In genomic region chr6:52725133-52725529, GRCh38 we compare ENCODE assay signal across 13 cellular contexts. TPM values are rescaled to one million over a fixed set of nuclear protein-coding genes. Genes with fewer than 3 reads are reported as not detected.
A peak's percentile ranks its signal among the peaks of the same experiment; 100 is the strongest.
DNase-seq lines count a peak whose midpoint lies in the region; ATAC-seq, FAIRE-seq and TF ChIP-seq lines count a peak whose summit lies in the region.
"Had no signal": no experiment of that assay in that cellular context is flagged by ENCODE, and none has a peak within 500 bp of the region (broad histone marks: within the 10 kb centered on the region; RNA-seq: fewer than 3 reads in every experiment).

No MANE protein-coding gene starts in this region.

- H3K9ac ChIP-seq in colonic mucosa (ENCODE audit: low read depth in 2 of 2, low read length in 2 of 2): no peak overlapping the region

- peak overlapping the region; percentile 62 for H3K4me3 Mint-ChIP-seq in memory B cell
- H3K4me3 Mint-ChIP-seq in naive thymus-derived CD4-positive, alpha-beta T cell: no peak overlapping the region
- H3K4me3 Mint-ChIP-seq: activated naive CD4-positive, alpha-beta T cell treated with anti-CD3 and anti-CD28 coated beads, Interleukin-2, amount 10 ng/mL, durations not matched to agents 7 days and 5 days had no signal

- ATAC-seq in Right ventricle myocardium inferior: peak; percentile 21
- ATAC-seq in memory B cell (ENCODE audit: low read depth): no peak
- ATAC-seq in naive thymus-derived CD4-positive, alpha-beta T cell: no peak
- ATAC-seq in GM21737 (IDR thresholded peaks at IDR 0.05; ENCODE audit: unreplicated experiment): no peak

- H3K36me3 ChIP-seq in left ventricle myocardium inferior (no peaks in the 10 kb centered on the region), colonic mucosa (no peaks in the 10 kb centered on the region)
- H3K36me3 ChIP-seq in naive thymus-derived CD4-positive, alpha-beta T cell (ENCODE audit: control insufficient read depth in 2 of 3, insufficient read depth in 3 of 3, low read length in 3 of 3): no peaks in the 10 kb centered on the region
- H3K36me3 ChIP-seq: upper lobe of left lung had no signal

- H3K27ac Mint-ChIP-seq in memory B cell: no peak overlapping the region
- no peak overlapping the region for H3K27ac Mint-ChIP-seq in naive thymus-derived CD4-positive, alpha-beta T cell
- H3K27ac Mint-ChIP-seq: activated naive CD4-positive, alpha-beta T cell treated with anti-CD3 and anti-CD28 coated beads, Interleukin-2, amount 10 ng/mL, durations not matched to agents 7 days and 5 days; IgD-negative memory B cell had no signal

- peaks cover 1% of the 10 kb centered on the region for H3K27me3 Mint-ChIP-seq in memory B cell
- H3K27me3 Mint-ChIP-seq in naive thymus-derived CD4-positive, alpha-beta T cell: peaks cover 0 to 16% (median 0%) of the 10 kb centered on the region in 5 donors
- H3K27me3 Mint-ChIP-seq: activated naive CD4-positive, alpha-beta T cell treated with anti-CD3 and anti-CD28 coated beads, Interleukin-2, amount 10 ng/mL, durations not matched to agents 7 days and 5 days had no signal

- H3K27me3 ChIP-seq in left ventricle myocardium inferior (ENCODE audit: low read depth) (no peaks in the 10 kb centered on the region), colonic mucosa (no peaks in the 10 kb centered on the region)
- H3K27me3 ChIP-seq in naive thymus-derived CD4-positive, alpha-beta T cell (ENCODE audit: control insufficient read depth in 2 of 2, insufficient read depth in 2 of 2, low read length in 2 of 2): no peaks in the 10 kb centered on the region
- H3K27me3 ChIP-seq: upper lobe of left lung had no signal

- H3K9me3 Mint-ChIP-seq in memory B cell: no peaks in the 10 kb centered on the region
- peaks cover 0 to 1% (median 0%) of the 10 kb centered on the region in 11 donors for H3K9me3 Mint-ChIP-seq in naive thymus-derived CD4-positive, alpha-beta T cell
- H3K9me3 Mint-ChIP-seq: activated naive CD4-positive, alpha-beta T cell treated with anti-CD3 and anti-CD28 coated beads, Interleukin-2, amount 10 ng/mL, durations not matched to agents 7 days and 5 days; IgD-negative memory B cell had no signal

- intact Hi-C loops in Right ventricle myocardium inferior (cut with DNase I): no loop called here
- intact Hi-C loops in left ventricle myocardium inferior (cut with micrococcal nuclease): no loop called here
- intact Hi-C loops in colonic mucosa (cut with DNase I): no loop called here
- intact Hi-C loops in naive thymus-derived CD4-positive, alpha-beta T cell (cut with micrococcal nuclease): no loop called here

- H3K4me3 ChIP-seq in left ventricle myocardium inferior: no peak overlapping the region
- no peak overlapping the region for H3K4me3 ChIP-seq in colonic mucosa
- H3K4me3 ChIP-seq in naive thymus-derived CD4-positive, alpha-beta T cell (ENCODE audit: low read length): no peak overlapping the region
- H3K4me3 ChIP-seq: upper lobe of left lung had no signal

- H3K4me1 Mint-ChIP-seq in memory B cell: peaks cover 9% of the 10 kb centered on the region
- peaks cover 0 to 7% (median 0%) of the 10 kb centered on the region in 7 donors for H3K4me1 Mint-ChIP-seq in naive thymus-derived CD4-positive, alpha-beta T cell
- H3K4me1 Mint-ChIP-seq: activated naive CD4-positive, alpha-beta T cell treated with anti-CD3 and anti-CD28 coated beads, Interleukin-2, amount 10 ng/mL, durations not matched to agents 7 days and 5 days had no signal

- no peak for FAIRE-seq in RCC 7860 (lab: Jason Lieb, UNC)
- FAIRE-seq: endometrium had no signal

- H3K9me3 ChIP-seq in left ventricle myocardium inferior (replicated peaks): no peaks in the 10 kb centered on the region
- no peaks in the 10 kb centered on the region for H3K9me3 ChIP-seq in colonic mucosa
- no peaks in the 10 kb centered on the region for H3K9me3 ChIP-seq in naive thymus-derived CD4-positive, alpha-beta T cell (ENCODE audit: control insufficient read depth in 2 of 3, low read length in 3 of 3)
- H3K9me3 ChIP-seq: upper lobe of left lung had no signal

- DNase-seq in Right ventricle myocardium inferior (ENCODE audit: missing footprints) (no peak), left ventricle myocardium inferior (no peak), colonic mucosa (peak; percentile 29), memory B cell (ENCODE audit: low spot score in 2 of 2) (no peak), RCC 7860 (ENCODE audit: low spot score) (no peak)
- no peak for DNase-seq in stimulated activated CD4-positive, alpha-beta T cell treated with anti-CD3 and anti-CD28 coated beads, Interleukin-1b, Interleukin-23, amount 100 ng/mL, for 48 hours
- DNase-seq in naive thymus-derived CD4-positive, alpha-beta T cell: no peak

- POLR2A ChIA-PET in naive thymus-derived CD4-positive, alpha-beta T cell (lab: Charles Lee): no interaction called here

- CTCF ChIA-PET in naive thymus-derived CD4-positive, alpha-beta T cell (lab: Charles Lee): no interaction called here

- no peaks in the 10 kb centered on the region for H3K4me1 ChIP-seq in left ventricle myocardium inferior
- H3K4me1 ChIP-seq in colonic mucosa: no peaks in the 10 kb centered on the region
- no peaks in the 10 kb centered on the region for H3K4me1 ChIP-seq in naive thymus-derived CD4-positive, alpha-beta T cell (ENCODE audit: control insufficient read depth in 2 of 2, insufficient read depth in 2 of 2, low read length in 2 of 2)

- no peaks in the 10 kb centered on the region for H3K36me3 Mint-ChIP-seq in memory B cell
- no peaks in the 10 kb centered on the region for H3K36me3 Mint-ChIP-seq in naive thymus-derived CD4-positive, alpha-beta T cell
- H3K36me3 Mint-ChIP-seq: activated naive CD4-positive, alpha-beta T cell treated with anti-CD3 and anti-CD28 coated beads, Interleukin-2, amount 10 ng/mL, durations not matched to agents 7 days and 5 days; IgD-negative memory B cell had no signal

- H3K27ac ChIP-seq in left ventricle myocardium inferior (replicated peaks): no peak overlapping the region
- peak overlapping the region; percentile 68 for H3K27ac ChIP-seq in colonic mucosa
- H3K27ac ChIP-seq in naive thymus-derived CD4-positive, alpha-beta T cell (ENCODE audit: low read depth, low read length): no peak overlapping the region

- TF ChIP-seq CTCF in left ventricle myocardium inferior (IDR thresholded peaks at IDR 0.05; ENCODE audit: borderline replicate concordance) (no peak), colonic mucosa (IDR thresholded peaks at IDR 0.05) (no peak)

RNA-seq across cellular contexts. Expression of gene GSTA2, which starts 38.1 kb away (rescaled TPM):
- total RNA-seq in Right ventricle myocardium inferior (not detected), left ventricle myocardium inferior (not detected), colonic mucosa (under 1 TPM; 0.22 to 0.35 TPM)
- not detected for total RNA-seq in naive thymus-derived CD4-positive, alpha-beta T cell
- polyA plus RNA-seq in naive thymus-derived CD4-positive, alpha-beta T cell: not detected
- total RNA-seq: osteocyte had no signal
- polyA plus RNA-seq: IgD-negative memory B cell had no signal

RNA-seq across cellular contexts. Expression of gene TMEM14A, which starts 54.2 kb away (rescaled TPM):
- total RNA-seq in Right ventricle myocardium inferior (8.7 TPM), left ventricle myocardium inferior (10.9 TPM), colonic mucosa (10 to 100 TPM; 22.0 to 24.1 TPM)
- 10 to 100 TPM in 1 of 5 experiments, 1 to 10 TPM in 4; 5.3 to 18.2 (median 8.0) TPM for total RNA-seq in naive thymus-derived CD4-positive, alpha-beta T cell
- 10 to 100 TPM; 18.0 to 26.1 TPM for polyA plus RNA-seq in naive thymus-derived CD4-positive, alpha-beta T cell
